1 cellular context compared by ENCODE assay signal in the genomic region with DNA sequence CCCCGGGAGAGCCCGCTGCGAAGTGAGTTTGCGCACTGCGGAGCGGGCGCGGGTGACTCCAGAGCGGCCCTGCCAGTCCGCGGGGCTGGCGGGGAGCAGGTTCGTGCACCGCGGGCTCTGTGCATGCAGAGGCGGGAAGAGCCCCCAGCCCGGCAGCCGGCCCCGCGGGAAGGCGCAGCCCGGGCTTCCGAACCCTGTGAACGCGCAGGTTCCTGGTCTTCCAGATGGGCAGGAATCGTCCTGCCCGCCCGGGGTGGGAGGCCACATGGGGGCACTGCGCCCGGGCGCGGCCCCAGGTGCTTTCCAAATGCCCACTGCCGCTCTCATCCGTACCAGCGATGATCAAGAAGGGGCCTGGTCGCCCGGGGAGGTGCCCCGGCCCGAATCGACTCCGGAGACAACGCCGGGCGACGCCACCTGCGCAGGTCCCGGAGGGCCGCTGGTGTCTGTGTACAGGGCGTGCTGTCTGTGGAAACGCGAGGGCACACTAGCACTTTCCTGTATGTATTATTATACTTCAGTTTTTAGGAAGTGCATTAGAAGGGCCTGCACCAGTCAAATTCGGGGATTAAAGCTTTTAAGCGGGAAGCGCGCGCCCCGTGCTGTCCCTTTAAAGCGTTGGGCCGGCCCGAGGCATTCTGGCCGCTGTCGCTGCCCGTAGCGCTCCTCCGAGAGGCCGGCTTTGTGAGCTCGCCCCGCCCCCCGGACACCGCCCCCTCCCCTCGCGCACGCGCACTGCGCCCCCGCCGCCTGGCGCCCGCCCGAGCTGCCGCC.
A peak's percentile ranks its signal among the peaks of the same experiment; 100 is the strongest.
TF ChIP-seq lines count a peak whose summit lies in the region.

A gene (plus strand): TSS at position 740 of the 774 bp plus-strand sequence. CDS start 3,796 bp downstream, outside the sequence.

TF ChIP-seq in HCT116, 20 proteins besides CTCF, POLR2A, EP300 and RAD21 (continued from another document):
- TF ChIP-seq, protein P1, sequence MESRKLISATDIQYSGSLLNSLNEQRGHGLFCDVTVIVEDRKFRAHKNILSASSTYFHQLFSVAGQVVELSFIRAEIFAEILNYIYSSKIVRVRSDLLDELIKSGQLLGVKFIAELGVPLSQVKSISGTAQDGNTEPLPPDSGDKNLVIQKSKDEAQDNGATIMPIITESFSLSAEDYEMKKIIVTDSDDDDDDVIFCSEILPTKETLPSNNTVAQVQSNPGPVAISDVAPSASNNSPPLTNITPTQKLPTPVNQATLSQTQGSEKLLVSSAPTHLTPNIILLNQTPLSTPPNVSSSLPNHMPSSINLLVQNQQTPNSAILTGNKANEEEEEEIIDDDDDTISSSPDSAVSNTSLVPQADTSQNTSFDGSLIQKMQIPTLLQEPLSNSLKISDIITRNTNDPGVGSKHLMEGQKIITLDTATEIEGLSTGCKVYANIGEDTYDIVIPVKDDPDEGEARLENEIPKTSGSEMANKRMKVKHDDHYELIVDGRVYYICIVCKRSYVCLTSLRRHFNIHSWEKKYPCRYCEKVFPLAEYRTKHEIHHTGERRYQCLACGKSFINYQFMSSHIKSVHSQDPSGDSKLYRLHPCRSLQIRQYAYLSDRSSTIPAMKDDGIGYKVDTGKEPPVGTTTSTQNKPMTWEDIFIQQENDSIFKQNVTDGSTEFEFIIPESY (IDR thresholded peaks at IDR 0.05; ENCODE audit: extremely low read depth, insufficient replicate concordance, low read length) = peak; percentile 64
- TF ChIP-seq POLR2AphosphoS5 (IDR thresholded peaks at IDR 0.05; ENCODE audit: low read depth, low read length) = peak; percentile 68
- TF ChIP-seq ZNF274 (IDR thresholded peaks at IDR 0.05; ENCODE audit: low read depth, low read length) = no peak
- TF ChIP-seq YY1 (IDR thresholded peaks at IDR 0.05; ENCODE audit: extremely low read depth, insufficient replicate concordance, low read depth, low read length) = no peak
- TF ChIP-seq SP1 (IDR thresholded peaks at IDR 0.05; ENCODE audit: low read depth) = peak; percentile 76
- TF ChIP-seq, protein P2, sequence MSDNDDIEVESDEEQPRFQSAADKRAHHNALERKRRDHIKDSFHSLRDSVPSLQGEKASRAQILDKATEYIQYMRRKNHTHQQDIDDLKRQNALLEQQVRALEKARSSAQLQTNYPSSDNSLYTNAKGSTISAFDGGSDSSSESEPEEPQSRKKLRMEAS (IDR thresholded peaks at IDR 0.05) = peak; percentile 91
- TF ChIP-seq, protein P3, sequence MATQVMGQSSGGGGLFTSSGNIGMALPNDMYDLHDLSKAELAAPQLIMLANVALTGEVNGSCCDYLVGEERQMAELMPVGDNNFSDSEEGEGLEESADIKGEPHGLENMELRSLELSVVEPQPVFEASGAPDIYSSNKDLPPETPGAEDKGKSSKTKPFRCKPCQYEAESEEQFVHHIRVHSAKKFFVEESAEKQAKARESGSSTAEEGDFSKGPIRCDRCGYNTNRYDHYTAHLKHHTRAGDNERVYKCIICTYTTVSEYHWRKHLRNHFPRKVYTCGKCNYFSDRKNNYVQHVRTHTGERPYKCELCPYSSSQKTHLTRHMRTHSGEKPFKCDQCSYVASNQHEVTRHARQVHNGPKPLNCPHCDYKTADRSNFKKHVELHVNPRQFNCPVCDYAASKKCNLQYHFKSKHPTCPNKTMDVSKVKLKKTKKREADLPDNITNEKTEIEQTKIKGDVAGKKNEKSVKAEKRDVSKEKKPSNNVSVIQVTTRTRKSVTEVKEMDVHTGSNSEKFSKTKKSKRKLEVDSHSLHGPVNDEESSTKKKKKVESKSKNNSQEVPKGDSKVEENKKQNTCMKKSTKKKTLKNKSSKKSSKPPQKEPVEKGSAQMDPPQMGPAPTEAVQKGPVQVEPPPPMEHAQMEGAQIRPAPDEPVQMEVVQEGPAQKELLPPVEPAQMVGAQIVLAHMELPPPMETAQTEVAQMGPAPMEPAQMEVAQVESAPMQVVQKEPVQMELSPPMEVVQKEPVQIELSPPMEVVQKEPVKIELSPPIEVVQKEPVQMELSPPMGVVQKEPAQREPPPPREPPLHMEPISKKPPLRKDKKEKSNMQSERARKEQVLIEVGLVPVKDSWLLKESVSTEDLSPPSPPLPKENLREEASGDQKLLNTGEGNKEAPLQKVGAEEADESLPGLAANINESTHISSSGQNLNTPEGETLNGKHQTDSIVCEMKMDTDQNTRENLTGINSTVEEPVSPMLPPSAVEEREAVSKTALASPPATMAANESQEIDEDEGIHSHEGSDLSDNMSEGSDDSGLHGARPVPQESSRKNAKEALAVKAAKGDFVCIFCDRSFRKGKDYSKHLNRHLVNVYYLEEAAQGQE (IDR thresholded peaks at IDR 0.05; ENCODE audit: low read depth) = no peak
- TF ChIP-seq ZFX (IDR thresholded peaks at IDR 0.05) = peak; percentile 88
- TF ChIP-seq EZH2 (IDR thresholded peaks at IDR 0.05) = no peak
- no peak for TF ChIP-seq EGR1 (IDR thresholded peaks at IDR 0.05; ENCODE audit: low read depth)
- TF ChIP-seq SIN3A (IDR thresholded peaks at IDR 0.05; ENCODE audit: low read depth) = peak; percentile 85
